ENCODE assay signal across 1 cellular context in genomic region chr19:55476100-55476775, GRCh38.
TF ChIP-seq lines count a peak whose summit lies in the region.

TSS of gene ZNF628 (plus strand) at chr19:55476617. CDS start at chr19:55479911, 3,294 bp downstream.

TF ChIP-seq in HepG2, 621 proteins besides CTCF, POLR2A, EP300 and RAD21 (continued from another document):
- 0 out of 2 replicates have a peak, but pooled peaks have one; percentile 49 for TF ChIP-seq ZNF704 (CRISPR knock-in tag; IDR thresholded peaks at IDR 0.05; ENCODE audit: borderline replicate concordance)
- TF ChIP-seq NR2F1 (CRISPR knock-in tag; IDR thresholded peaks at IDR 0.05), result no peak
- TF ChIP-seq HNF4A (CRISPR knock-in tag; IDR thresholded peaks at IDR 0.05), result no peak; the same call in 1 of the 2 replicates
- TF ChIP-seq ZNF34 (CRISPR knock-in tag; IDR thresholded peaks at IDR 0.05; ENCODE audit: borderline replicate concordance), result no peak
- peak; percentile 56 for TF ChIP-seq KLF12 (CRISPR knock-in tag; IDR thresholded peaks at IDR 0.05; ENCODE audit: borderline replicate concordance)
- 0 out of 2 replicates have a peak, but pooled peaks have one; percentile 28 for TF ChIP-seq FOXJ3 (CRISPR knock-in tag; IDR thresholded peaks at IDR 0.05; ENCODE audit: borderline replicate concordance)
- no peak for TF ChIP-seq ZNF644 (CRISPR knock-in tag; IDR thresholded peaks at IDR 0.05; ENCODE audit: low read depth)
- TF ChIP-seq EZH2 (conservative IDR thresholded peaks at IDR 0.05; ENCODE audit: low read depth, low read length), result no peak
- peak; percentile 75; the same call in 1 of the 2 replicates for TF ChIP-seq LBX2 (CRISPR knock-in tag; IDR thresholded peaks at IDR 0.05; ENCODE audit: borderline replicate concordance)
- no peak for TF ChIP-seq AHDC1 (CRISPR knock-in tag; IDR thresholded peaks at IDR 0.05; ENCODE audit: borderline replicate concordance)
- TF ChIP-seq KLF9 (CRISPR knock-in tag; IDR thresholded peaks at IDR 0.05; ENCODE audit: low read depth), result 0 out of 2 replicates have a peak, but pooled peaks have one; percentile 55
- TF ChIP-seq ZFP90 (CRISPR knock-in tag; IDR thresholded peaks at IDR 0.05; ENCODE audit: borderline replicate concordance), result peak; percentile 88
- 0 out of 2 replicates have a peak, but pooled peaks have one; percentile 44 for TF ChIP-seq AHR (CRISPR knock-in tag; IDR thresholded peaks at IDR 0.05)
- peak; percentile 59; the same call in 1 of the 2 replicates for TF ChIP-seq KLF13 (CRISPR knock-in tag; IDR thresholded peaks at IDR 0.05)
- TF ChIP-seq GZF1 (CRISPR knock-in tag; IDR thresholded peaks at IDR 0.05), result 0 out of 2 replicates have a peak, but pooled peaks have one; percentile 64
- TF ChIP-seq RARA (CRISPR knock-in tag; IDR thresholded peaks at IDR 0.05), result no peak; the same call in 1 of the 2 replicates
- TF ChIP-seq ZNF564 (CRISPR knock-in tag; IDR thresholded peaks at IDR 0.05), result peak; percentile 91
- TF ChIP-seq MATR3 (CRISPR knock-in tag; IDR thresholded peaks at IDR 0.05), result no peak
- TF ChIP-seq TAF15 (IDR thresholded peaks at IDR 0.05; ENCODE audit: low read depth, low read length, poor library complexity, severe bottlenecking), result no peak
- no peak for TF ChIP-seq STAG1 (CRISPR knock-in tag; IDR thresholded peaks at IDR 0.05)
- peak; percentile 72; the same call in 1 of the 2 replicates for TF ChIP-seq ZNF746 (CRISPR knock-in tag; IDR thresholded peaks at IDR 0.05)
- TF ChIP-seq ZFP36L1 (CRISPR knock-in tag; IDR thresholded peaks at IDR 0.05), result no peak
- TF ChIP-seq ZNF546 (CRISPR knock-in tag; conservative IDR thresholded peaks at IDR 0.05), result peak; percentile 93
- no peak for TF ChIP-seq ZNF646 (CRISPR knock-in tag; IDR thresholded peaks at IDR 0.05)
- TF ChIP-seq ZNF800 (CRISPR knock-in tag; IDR thresholded peaks at IDR 0.05), result no peak
- no peak for TF ChIP-seq SMAD9 (CRISPR knock-in tag; IDR thresholded peaks at IDR 0.05)
- 0 out of 2 replicates have a peak, but pooled peaks have one; percentile 73 for TF ChIP-seq ZBTB37 (CRISPR knock-in tag; IDR thresholded peaks at IDR 0.05)
